ENCODE assay signal across 1 cellular context in the genomic region with DNA sequence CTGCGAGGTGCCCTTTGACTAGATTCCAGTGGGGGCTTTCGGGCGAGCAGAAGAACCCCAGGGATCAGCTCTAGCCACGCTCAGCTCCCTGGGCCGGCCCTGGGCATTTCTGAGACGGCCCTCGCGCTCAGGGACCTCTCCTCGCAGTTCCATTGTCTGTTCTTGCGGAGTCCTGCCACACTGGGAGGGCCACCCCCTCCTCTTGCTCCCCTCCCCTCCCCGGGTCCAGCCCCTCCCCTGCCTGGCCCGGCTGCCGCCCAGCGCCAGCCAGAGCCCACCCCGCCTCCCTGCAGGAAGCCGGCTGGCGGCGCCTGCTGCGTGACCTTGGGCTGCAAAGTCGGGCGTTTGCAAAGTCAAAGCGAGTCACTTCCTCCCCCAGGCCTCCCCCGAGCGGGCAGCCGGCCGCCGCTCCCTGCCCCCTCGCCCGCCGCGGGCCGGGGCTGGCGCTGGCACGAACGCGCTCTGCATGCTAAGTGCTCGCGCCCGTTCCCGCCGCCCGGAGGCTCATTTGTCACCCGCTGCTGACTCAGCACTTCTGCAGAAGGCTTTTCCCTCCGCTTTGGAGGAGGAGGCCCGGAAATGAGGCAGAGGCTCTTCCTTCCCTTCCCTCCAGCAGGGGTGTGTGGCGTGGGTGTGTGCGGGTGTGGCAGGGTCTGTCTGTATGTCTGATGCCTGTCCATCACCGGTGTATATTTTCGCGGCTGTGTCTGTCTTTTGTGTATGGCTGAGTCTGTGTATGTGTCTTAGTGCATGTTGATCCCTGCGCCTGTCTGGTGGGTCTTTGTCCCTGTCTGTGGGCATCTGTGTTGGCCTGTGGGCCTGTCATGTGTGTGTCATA.
TF ChIP-seq lines count a peak whose summit lies in the region.

No MANE protein-coding gene starts in this region.

TF ChIP-seq in K562, 482 proteins besides CTCF, POLR2A, EP300 and RAD21 (continued from another document and continues in another):
- TF ChIP-seq, protein P1, sequence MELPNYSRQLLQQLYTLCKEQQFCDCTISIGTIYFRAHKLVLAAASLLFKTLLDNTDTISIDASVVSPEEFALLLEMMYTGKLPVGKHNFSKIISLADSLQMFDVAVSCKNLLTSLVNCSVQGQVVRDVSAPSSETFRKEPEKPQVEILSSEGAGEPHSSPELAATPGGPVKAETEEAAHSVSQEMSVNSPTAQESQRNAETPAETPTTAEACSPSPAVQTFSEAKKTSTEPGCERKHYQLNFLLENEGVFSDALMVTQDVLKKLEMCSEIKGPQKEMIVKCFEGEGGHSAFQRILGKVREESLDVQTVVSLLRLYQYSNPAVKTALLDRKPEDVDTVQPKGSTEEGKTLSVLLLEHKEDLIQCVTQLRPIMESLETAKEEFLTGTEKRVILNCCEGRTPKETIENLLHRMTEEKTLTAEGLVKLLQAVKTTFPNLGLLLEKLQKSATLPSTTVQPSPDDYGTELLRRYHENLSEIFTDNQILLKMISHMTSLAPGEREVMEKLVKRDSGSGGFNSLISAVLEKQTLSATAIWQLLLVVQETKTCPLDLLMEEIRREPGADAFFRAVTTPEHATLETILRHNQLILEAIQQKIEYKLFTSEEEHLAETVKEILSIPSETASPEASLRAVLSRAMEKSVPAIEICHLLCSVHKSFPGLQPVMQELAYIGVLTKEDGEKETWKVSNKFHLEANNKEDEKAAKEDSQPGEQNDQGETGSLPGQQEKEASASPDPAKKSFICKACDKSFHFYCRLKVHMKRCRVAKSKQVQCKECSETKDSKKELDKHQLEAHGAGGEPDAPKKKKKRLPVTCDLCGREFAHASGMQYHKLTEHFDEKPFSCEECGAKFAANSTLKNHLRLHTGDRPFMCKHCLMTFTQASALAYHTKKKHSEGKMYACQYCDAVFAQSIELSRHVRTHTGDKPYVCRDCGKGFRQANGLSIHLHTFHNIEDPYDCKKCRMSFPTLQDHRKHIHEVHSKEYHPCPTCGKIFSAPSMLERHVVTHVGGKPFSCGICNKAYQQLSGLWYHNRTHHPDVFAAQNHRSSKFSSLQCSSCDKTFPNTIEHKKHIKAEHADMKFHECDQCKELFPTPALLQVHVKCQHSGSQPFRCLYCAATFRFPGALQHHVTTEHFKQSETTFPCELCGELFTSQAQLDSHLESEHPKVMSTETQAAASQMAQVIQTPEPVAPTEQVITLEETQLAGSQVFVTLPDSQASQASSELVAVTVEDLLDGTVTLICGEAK (IDR thresholded peaks at IDR 0.05): peak; percentile 69
- TF ChIP-seq, protein P1 (CRISPR knock-in tag; IDR thresholded peaks at IDR 0.05): no peak
- TF ChIP-seq SRSF1 (IDR thresholded peaks at IDR 0.05; ENCODE audit: low read depth, low read length) (no peak), KDM1A (IDR thresholded peaks at IDR 0.05) (no peak; a peak in 1 of 4 replicates), ZNF174 (CRISPR knock-in tag; IDR thresholded peaks at IDR 0.05) (no peak), DNMT1 (IDR thresholded peaks at IDR 0.05) (no peak), PRMT5 (CRISPR knock-in tag; IDR thresholded peaks at IDR 0.05) (no peak), ZNF507 (tag; conservative IDR thresholded peaks at IDR 0.05) (no peak), ELF1 (tag; IDR thresholded peaks at IDR 0.05) (peak; percentile 56), TAF9B (IDR thresholded peaks at IDR 0.05; ENCODE audit: partially characterized antibody) (peak; percentile 78), HDAC3 (IDR thresholded peaks at IDR 0.05; ENCODE audit: borderline replicate concordance, partially characterized antibody) (no peak), ZKSCAN8 (CRISPR knock-in tag; IDR thresholded peaks at IDR 0.05) (no peak), ZFP30 (CRISPR knock-in tag; IDR thresholded peaks at IDR 0.05; ENCODE audit: borderline replicate concordance) (no peak), FOXJ3 (CRISPR knock-in tag; IDR thresholded peaks at IDR 0.05) (no peak), ZNF785 (CRISPR knock-in tag; IDR thresholded peaks at IDR 0.05) (no peak), POLR2G (IDR thresholded peaks at IDR 0.05; ENCODE audit: low read depth, low read length) (peak; percentile 85), PCBP2 (IDR thresholded peaks at IDR 0.05; ENCODE audit: low read depth, low read length, poor library complexity, severe bottlenecking) (no peak), NCOA6 (IDR thresholded peaks at IDR 0.05) (no peak), TAF15 (IDR thresholded peaks at IDR 0.05; ENCODE audit: low read depth, low read length) (no peak), HDAC8 (tag; IDR thresholded peaks at IDR 0.05) (0 out of 2 replicates have a peak, but pooled peaks have one; percentile 22), ZNF12 (CRISPR knock-in tag; IDR thresholded peaks at IDR 0.05) (no peak), ETV5 (CRISPR knock-in tag; IDR thresholded peaks at IDR 0.05; ENCODE audit: low read depth) (peak; percentile 92), ZNF316 (IDR thresholded peaks at IDR 0.05) (peak; percentile 100), BRCA1 (IDR thresholded peaks at IDR 0.05) (no peak), BRCA1 (CRISPR knock-in tag; IDR thresholded peaks at IDR 0.05) (no peak), CEBPG (CRISPR knock-in tag; IDR thresholded peaks at IDR 0.05) (no peak), CEBPG (tag; conservative IDR thresholded peaks at IDR 0.05 in 1 of 2, IDR thresholded peaks at IDR 0.05 in 1 of 2) (no peak), ZNF140 (CRISPR knock-in tag; IDR thresholded peaks at IDR 0.05) (no peak), CBFA2T3 (IDR thresholded peaks at IDR 0.05) (peak; percentile 51), MTA1 (IDR thresholded peaks at IDR 0.05; ENCODE audit: borderline replicate concordance) (peak; percentile 82), RBM15 (IDR thresholded peaks at IDR 0.05; ENCODE audit: insufficient read depth, low read length) (no peak), EP400 (IDR thresholded peaks at IDR 0.05) (peak; percentile 70; the same call in 1 of the 2 replicates), RNF2 (IDR thresholded peaks at IDR 0.05) (peak; percentile 91), FOSL1 (tag; conservative IDR thresholded peaks at IDR 0.05) (peak; percentile 73), ZNF561 (CRISPR knock-in tag; conservative IDR thresholded peaks at IDR 0.05) (no peak), MTF1 (CRISPR knock-in tag; IDR thresholded peaks at IDR 0.05; ENCODE audit: borderline replicate concordance) (no peak), BRF1 (IDR thresholded peaks at IDR 0.05; ENCODE audit: borderline replicate concordance, extremely low read depth, insufficient read length) (no peak), NR1H2 (CRISPR knock-in tag; IDR thresholded peaks at IDR 0.05) (no peak), DPF2 (IDR thresholded peaks at IDR 0.05) (peak; percentile 80)
- TF ChIP-seq, protein P2, sequence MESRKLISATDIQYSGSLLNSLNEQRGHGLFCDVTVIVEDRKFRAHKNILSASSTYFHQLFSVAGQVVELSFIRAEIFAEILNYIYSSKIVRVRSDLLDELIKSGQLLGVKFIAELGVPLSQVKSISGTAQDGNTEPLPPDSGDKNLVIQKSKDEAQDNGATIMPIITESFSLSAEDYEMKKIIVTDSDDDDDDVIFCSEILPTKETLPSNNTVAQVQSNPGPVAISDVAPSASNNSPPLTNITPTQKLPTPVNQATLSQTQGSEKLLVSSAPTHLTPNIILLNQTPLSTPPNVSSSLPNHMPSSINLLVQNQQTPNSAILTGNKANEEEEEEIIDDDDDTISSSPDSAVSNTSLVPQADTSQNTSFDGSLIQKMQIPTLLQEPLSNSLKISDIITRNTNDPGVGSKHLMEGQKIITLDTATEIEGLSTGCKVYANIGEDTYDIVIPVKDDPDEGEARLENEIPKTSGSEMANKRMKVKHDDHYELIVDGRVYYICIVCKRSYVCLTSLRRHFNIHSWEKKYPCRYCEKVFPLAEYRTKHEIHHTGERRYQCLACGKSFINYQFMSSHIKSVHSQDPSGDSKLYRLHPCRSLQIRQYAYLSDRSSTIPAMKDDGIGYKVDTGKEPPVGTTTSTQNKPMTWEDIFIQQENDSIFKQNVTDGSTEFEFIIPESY (CRISPR knock-in tag; IDR thresholded peaks at IDR 0.05): 0 out of 2 replicates have a peak, but pooled peaks have one; percentile 37
- TF ChIP-seq, protein P3, sequence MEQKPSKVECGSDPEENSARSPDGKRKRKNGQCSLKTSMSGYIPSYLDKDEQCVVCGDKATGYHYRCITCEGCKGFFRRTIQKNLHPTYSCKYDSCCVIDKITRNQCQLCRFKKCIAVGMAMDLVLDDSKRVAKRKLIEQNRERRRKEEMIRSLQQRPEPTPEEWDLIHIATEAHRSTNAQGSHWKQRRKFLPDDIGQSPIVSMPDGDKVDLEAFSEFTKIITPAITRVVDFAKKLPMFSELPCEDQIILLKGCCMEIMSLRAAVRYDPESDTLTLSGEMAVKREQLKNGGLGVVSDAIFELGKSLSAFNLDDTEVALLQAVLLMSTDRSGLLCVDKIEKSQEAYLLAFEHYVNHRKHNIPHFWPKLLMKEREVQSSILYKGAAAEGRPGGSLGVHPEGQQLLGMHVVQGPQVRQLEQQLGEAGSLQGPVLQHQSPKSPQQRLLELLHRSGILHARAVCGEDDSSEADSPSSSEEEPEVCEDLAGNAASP (IDR thresholded peaks at IDR 0.05): no peak
- TF ChIP-seq, protein P4, sequence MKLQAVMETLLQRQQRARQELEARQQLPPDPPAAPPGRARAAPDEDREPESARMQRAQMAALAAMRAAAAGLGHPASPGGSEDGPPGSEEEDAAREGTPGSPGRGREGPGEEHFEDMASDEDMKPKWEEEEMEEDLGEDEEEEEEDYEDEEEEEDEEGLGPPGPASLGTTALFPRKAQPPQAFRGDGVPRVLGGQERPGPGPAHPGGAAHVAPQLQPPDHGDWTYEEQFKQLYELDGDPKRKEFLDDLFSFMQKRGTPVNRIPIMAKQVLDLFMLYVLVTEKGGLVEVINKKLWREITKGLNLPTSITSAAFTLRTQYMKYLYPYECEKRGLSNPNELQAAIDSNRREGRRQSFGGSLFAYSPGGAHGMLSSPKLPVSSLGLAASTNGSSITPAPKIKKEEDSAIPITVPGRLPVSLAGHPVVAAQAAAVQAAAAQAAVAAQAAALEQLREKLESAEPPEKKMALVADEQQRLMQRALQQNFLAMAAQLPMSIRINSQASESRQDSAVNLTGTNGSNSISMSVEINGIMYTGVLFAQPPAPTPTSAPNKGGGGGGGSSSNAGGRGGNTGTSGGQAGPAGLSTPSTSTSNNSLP (IDR thresholded peaks at IDR 0.05; ENCODE audit: borderline replicate concordance, low read depth, low read length): no peak
- TF ChIP-seq, protein P5, sequence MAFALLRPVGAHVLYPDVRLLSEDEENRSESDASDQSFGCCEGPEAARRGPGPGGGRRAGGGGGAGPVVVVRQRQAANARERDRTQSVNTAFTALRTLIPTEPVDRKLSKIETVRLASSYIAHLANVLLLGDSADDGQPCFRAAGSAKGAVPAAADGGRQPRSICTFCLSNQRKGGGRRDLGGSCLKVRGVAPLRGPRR (CRISPR knock-in tag; IDR thresholded peaks at IDR 0.05): no peak
- TF ChIP-seq, protein P6, sequence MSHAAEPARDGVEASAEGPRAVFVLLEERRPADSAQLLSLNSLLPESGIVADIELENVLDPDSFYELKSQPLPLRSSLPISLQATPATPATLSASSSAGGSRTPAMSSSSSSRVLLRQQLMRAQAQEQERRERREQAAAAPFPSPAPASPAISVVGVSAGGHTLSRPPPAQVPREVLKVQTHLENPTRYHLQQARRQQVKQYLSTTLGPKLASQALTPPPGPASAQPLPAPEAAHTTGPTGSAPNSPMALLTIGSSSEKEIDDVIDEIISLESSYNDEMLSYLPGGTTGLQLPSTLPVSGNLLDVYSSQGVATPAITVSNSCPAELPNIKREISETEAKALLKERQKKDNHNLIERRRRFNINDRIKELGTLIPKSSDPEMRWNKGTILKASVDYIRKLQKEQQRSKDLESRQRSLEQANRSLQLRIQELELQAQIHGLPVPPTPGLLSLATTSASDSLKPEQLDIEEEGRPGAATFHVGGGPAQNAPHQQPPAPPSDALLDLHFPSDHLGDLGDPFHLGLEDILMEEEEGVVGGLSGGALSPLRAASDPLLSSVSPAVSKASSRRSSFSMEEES (CRISPR knock-in tag; IDR thresholded peaks at IDR 0.05): no peak
- TF ChIP-seq, protein P7, sequence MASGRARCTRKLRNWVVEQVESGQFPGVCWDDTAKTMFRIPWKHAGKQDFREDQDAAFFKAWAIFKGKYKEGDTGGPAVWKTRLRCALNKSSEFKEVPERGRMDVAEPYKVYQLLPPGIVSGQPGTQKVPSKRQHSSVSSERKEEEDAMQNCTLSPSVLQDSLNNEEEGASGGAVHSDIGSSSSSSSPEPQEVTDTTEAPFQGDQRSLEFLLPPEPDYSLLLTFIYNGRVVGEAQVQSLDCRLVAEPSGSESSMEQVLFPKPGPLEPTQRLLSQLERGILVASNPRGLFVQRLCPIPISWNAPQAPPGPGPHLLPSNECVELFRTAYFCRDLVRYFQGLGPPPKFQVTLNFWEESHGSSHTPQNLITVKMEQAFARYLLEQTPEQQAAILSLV (tag; IDR thresholded peaks at IDR 0.05): no peak
- TF ChIP-seq, protein P8, sequence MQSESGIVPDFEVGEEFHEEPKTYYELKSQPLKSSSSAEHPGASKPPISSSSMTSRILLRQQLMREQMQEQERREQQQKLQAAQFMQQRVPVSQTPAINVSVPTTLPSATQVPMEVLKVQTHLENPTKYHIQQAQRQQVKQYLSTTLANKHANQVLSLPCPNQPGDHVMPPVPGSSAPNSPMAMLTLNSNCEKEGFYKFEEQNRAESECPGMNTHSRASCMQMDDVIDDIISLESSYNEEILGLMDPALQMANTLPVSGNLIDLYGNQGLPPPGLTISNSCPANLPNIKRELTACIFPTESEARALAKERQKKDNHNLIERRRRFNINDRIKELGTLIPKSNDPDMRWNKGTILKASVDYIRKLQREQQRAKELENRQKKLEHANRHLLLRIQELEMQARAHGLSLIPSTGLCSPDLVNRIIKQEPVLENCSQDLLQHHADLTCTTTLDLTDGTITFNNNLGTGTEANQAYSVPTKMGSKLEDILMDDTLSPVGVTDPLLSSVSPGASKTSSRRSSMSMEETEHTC (IDR thresholded peaks at IDR 0.05): no peak
